ENCODE assay signal across 13 cellular contexts in the genomic region with DNA sequence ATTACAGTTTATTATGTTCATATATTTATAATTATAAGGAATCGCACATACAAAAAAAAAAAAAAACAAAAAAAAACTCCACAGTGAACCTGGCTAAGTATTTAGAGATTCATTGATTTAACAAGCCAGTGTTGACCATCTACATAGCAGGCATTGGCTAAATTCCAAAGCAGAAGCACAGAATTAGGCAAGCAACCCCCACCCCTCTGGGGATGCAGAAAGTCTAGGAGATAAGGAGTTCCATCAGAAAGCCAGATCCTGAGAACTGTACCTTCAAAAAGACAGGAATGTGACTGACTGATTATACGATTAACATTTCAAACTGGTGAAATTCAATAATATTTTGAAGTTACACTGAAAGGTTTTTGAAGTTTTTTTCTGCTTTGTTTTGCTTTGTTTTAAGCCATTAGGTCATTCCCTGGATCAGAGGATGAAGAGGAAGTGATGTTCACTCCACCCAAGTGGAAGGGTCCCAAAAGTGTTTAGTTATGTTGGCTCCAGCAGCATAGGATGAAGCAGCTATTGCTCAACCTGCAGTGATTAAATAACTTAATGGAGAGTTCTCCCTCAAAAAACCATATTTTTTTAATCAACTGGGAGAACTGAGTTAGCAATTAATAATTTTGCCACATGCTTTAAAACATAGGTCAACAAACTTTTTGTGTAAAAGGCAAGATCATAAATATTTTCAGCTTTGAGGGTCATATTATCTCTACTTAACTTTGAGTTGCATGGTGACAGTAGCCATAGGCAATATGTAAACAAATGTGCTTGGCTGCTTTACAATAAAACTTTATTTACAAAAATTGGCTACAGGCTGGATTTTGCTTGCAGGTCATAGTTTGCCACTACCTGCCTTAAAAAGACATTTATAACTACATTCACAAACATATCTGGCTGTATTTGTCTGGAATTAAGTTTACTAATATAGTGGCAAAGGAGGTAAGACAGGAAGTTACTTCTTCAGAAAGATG. TPM values are rescaled to one million over a fixed set of nuclear protein-coding genes. Genes with fewer than 3 reads are reported as not detected.
DNase-seq lines count a peak whose midpoint lies in the region; ATAC-seq and TF ChIP-seq lines count a peak whose summit lies in the region.
"Had no signal": no experiment of that assay in that cellular context is flagged by ENCODE, and none has a peak within 500 bp of the region (broad histone marks: within the 10 kb centered on the region; RNA-seq: fewer than 3 reads in every experiment).

No MANE protein-coding gene starts in this region.

- ATAC-seq in activated naive CD8-positive, alpha-beta T cell treated with anti-CD3 and anti-CD28 coated beads, Interleukin-2, amount 50 U/mL, for 24 hours, result no peak

- no peaks in the 10 kb centered on the region for H3K27me3 Mint-ChIP-seq in nephron (ENCODE audit: low read depth)
- no peaks in the 10 kb centered on the region for H3K27me3 Mint-ChIP-seq in activated naive CD8-positive, alpha-beta T cell treated with anti-CD3 and anti-CD28 coated beads, Interleukin-2, amount 50 U/mL, for 24 hours
- H3K27me3 Mint-ChIP-seq: activated B cell treated with CpG ODN at 0.5 μM for 24 hours; activated T-cell treated with anti-CD3 and anti-CD28 coated beads, Interleukin-2, amount 50 U/mL, for 24 hours; CD4-positive, CD25-positive, alpha-beta regulatory T cell had no signal

- peaks cover under 1% of the 10 kb centered on the region for H3K9me3 Mint-ChIP-seq in nephron
- H3K9me3 Mint-ChIP-seq in activated naive CD8-positive, alpha-beta T cell treated with anti-CD3 and anti-CD28 coated beads, Interleukin-2, amount 50 U/mL, for 24 hours, result no peaks in the 10 kb centered on the region
- H3K9me3 Mint-ChIP-seq: activated B cell treated with CpG ODN at 0.5 μM for 24 hours had no signal

- peak; percentile 77 for DNase-seq in AG09319 (ENCODE audit: extremely low read depth, low read depth)
- peak; percentile 44 for DNase-seq in NCI-H69 (lab: John Stamatoyannopoulos, UW)
- DNase-seq in fibroblast of the aortic adventitia (ENCODE audit: low read depth), result peak; percentile 97
- no peak for DNase-seq in NCI-H748 treated with DMSO at 0.1 percent for 48 hours (lab: John Stamatoyannopoulos, UW)
- no peak for DNase-seq in SIG-M5 (lab: John Stamatoyannopoulos, UW)
- DNase-seq in NCI-H510A (lab: John Stamatoyannopoulos, UW), result no peak
- DNase-seq in activated naive CD8-positive, alpha-beta T cell treated with anti-CD3 and anti-CD28 coated beads, Interleukin-2, amount 50 U/mL, for 24 hours, result no peak
- DNase-seq: activated B cell treated with CpG ODN at 0.5 μM for 24 hours; activated T-cell treated with anti-CD3 and anti-CD28 coated beads, Interleukin-2, amount 50 U/mL, for 24 hours; CD4-positive, CD25-positive, alpha-beta regulatory T cell; central memory CD4-positive, alpha-beta T cell; hippocampal formation had no signal

- peaks cover 52% of the 10 kb centered on the region for H3K4me1 Mint-ChIP-seq in nephron
- H3K4me1 Mint-ChIP-seq in activated naive CD8-positive, alpha-beta T cell treated with anti-CD3 and anti-CD28 coated beads, Interleukin-2, amount 50 U/mL, for 24 hours, result peaks cover 9% of the 10 kb centered on the region

- no peak for TF ChIP-seq CTCF in AG09319 (IDR thresholded peaks at IDR 0.05; ENCODE audit: low read depth, low read length)
- TF ChIP-seq CTCF in fibroblast of the aortic adventitia (IDR thresholded peaks at IDR 0.05; ENCODE audit: insufficient read depth, low read length), result no peak
- no peak for TF ChIP-seq CTCF in nephron (IDR thresholded peaks at IDR 0.05; ENCODE audit: unreplicated experiment in 3 of 3)

- H3K27ac Mint-ChIP-seq in nephron, result peak overlapping the region in 1 of 3 experiments; percentile 9
- no peak overlapping the region for H3K27ac Mint-ChIP-seq in activated naive CD8-positive, alpha-beta T cell treated with anti-CD3 and anti-CD28 coated beads, Interleukin-2, amount 50 U/mL, for 24 hours
- H3K27ac Mint-ChIP-seq: activated B cell treated with CpG ODN at 0.5 μM for 24 hours had no signal

- no peaks in the 10 kb centered on the region for H3K36me3 Mint-ChIP-seq in nephron (ENCODE audit: low read depth)
- peaks cover 4% of the 10 kb centered on the region for H3K36me3 Mint-ChIP-seq in activated naive CD8-positive, alpha-beta T cell treated with anti-CD3 and anti-CD28 coated beads, Interleukin-2, amount 50 U/mL, for 24 hours (ENCODE audit: low read depth)

- H3K4me3 Mint-ChIP-seq in nephron, result peak overlapping the region; percentile 38 to 72 (median 43)
- no peak overlapping the region for H3K4me3 Mint-ChIP-seq in activated naive CD8-positive, alpha-beta T cell treated with anti-CD3 and anti-CD28 coated beads, Interleukin-2, amount 50 U/mL, for 24 hours
- H3K4me3 Mint-ChIP-seq: activated B cell treated with CpG ODN at 0.5 μM for 24 hours; activated T-cell treated with anti-CD3 and anti-CD28 coated beads, Interleukin-2, amount 50 U/mL, for 24 hours; CD4-positive, CD25-positive, alpha-beta regulatory T cell had no signal

- no peak overlapping the region for H3K4me3 ChIP-seq in fibroblast of the aortic adventitia (ENCODE audit: low read depth, low read length)

RNA-seq across cellular contexts. Expression of a gene that starts 49.6 kb away (rescaled TPM):
- total RNA-seq in fibroblast of the aortic adventitia (ENCODE audit: low replicate concordance), result 10.8 and 28.1 TPM in 2 replicates

Comparison
In these comparisons a context has a peak if more than half of its experiments do, and no peak if none do; other contexts are left out.
1. DNase-seq: peak in AG09319 (single experiment), NCI-H69 (single experiment) and fibroblast of the aortic adventitia (single experiment); none in NCI-H748 treated with DMSO at 0.1 percent for 48 hours (single experiment), SIG-M5 (single experiment), NCI-H510A (single experiment) and activated naive CD8-positive, alpha-beta T cell treated with anti-CD3 and anti-CD28 coated beads, Interleukin-2, amount 50 U/mL, for 24 hours (single experiment).